Comparison of ENCODE assay signal across 17 cellular contexts in genomic region chr4:37434469-37434868, GRCh38.
DNase-seq lines count a peak whose midpoint lies in the region; ATAC-seq, FAIRE-seq and TF ChIP-seq lines count a peak whose summit lies in the region.
"Had no signal": no experiment of that assay in that cellular context is flagged by ENCODE, and none has a peak within 500 bp of the region (broad histone marks: within the 10 kb centered on the region; RNA-seq: fewer than 3 reads in every experiment).

No MANE protein-coding gene starts in this region.

- no peak overlapping the region for H3K27ac ChIP-seq in RWPE1
- no peak overlapping the region for H3K27ac ChIP-seq in small intestine (ENCODE audit: low read depth in 1 of 2, low read length in 1 of 2)
- H3K27ac ChIP-seq: heart left ventricle had no signal

- ATAC-seq in GM18909 (IDR thresholded peaks at IDR 0.05; ENCODE audit: poor library complexity, unreplicated experiment) (no peak), GM21447 (IDR thresholded peaks at IDR 0.05; ENCODE audit: unreplicated experiment) (no peak)
- ATAC-seq: activated naive CD4-positive, alpha-beta T cell treated with anti-CD3 and anti-CD28 coated beads, Interleukin-2, amount 50 U/mL, for 72 hours; heart left ventricle; left ventricle myocardium superior had no signal

- peak; percentile 8 for DNase-seq in SIG-M5 treated with dmso at 0.1 percent for 504 hours (lab: John Stamatoyannopoulos, UW; ENCODE audit: unreplicated experiment)
- no peak for DNase-seq in SIG-M5 (lab: John Stamatoyannopoulos, UW)
- no peak for DNase-seq in RWPE1 (ENCODE audit: low spot score)
- peak; percentile 15 for DNase-seq in fibroblast of mammary gland (ENCODE audit: low read depth)
- DNase-seq in small intestine = peak; percentile 35
- no peak for DNase-seq in retina
- DNase-seq: activated CD8-positive, alpha-beta memory T cell treated with anti-CD3 and anti-CD28 coated beads for 24 hours; AML-193; effector CD8-positive, alpha-beta T cell; heart left ventricle; left ventricle myocardium superior; NCI-H2029 treated with DMSO at 0.1 percent for 48 hours; T1000 had no signal

- H3K4me1 ChIP-seq in small intestine (ENCODE audit: control insufficient read depth in 2 of 2, insufficient read depth in 1 of 2, low read depth in 1 of 2, low read length in 1 of 2) = peaks cover under 1 to 5% of the 10 kb centered on the region in 2 donors
- H3K4me1 ChIP-seq: heart left ventricle had no signal

- no peaks in the 10 kb centered on the region for H3K9me3 ChIP-seq in small intestine (ENCODE audit: control insufficient read depth, low read depth)
- H3K9me3 ChIP-seq: heart left ventricle had no signal

- H3K36me3 ChIP-seq in small intestine (ENCODE audit: control insufficient read depth in 2 of 2, insufficient read depth in 2 of 2, low read length in 2 of 2) = no peaks in the 10 kb centered on the region
- H3K36me3 ChIP-seq: heart left ventricle had no signal

- WGBS in small intestine, 3 donors = 11 to 38% (median 16%) methylated on average over 3 of the region's 3 CpGs

- H3K4me3 ChIP-seq in fibroblast of mammary gland (ENCODE audit: control insufficient read depth, low read depth, low read length) (no peak overlapping the region), small intestine (ENCODE audit: low read depth in 1 of 2, low read length in 2 of 2) (no peak overlapping the region)
- H3K4me3 ChIP-seq: heart left ventricle had no signal

- H3K27me3 ChIP-seq in small intestine (ENCODE audit: control insufficient read depth in 2 of 2, insufficient read depth in 2 of 2, low read length in 2 of 2) = no peaks in the 10 kb centered on the region

- no peak for FAIRE-seq in small intestine (lab: Jason Lieb, UNC)
- FAIRE-seq: GM18507 had no signal

- POLR2A ChIA-PET in RWPE1 (lab: Yijun Ruan, JAX; ENCODE audit: low non-redundant PET) = interaction anchor here (0.6 kb wide), 1 partner anchor 273 kb away, joined by 3 read pairs; no protein-coding TSS in a partner anchor

- CTCF ChIA-PET in RWPE1 (lab: Yijun Ruan, JAX) = interaction anchor here (0.6 to 1.8 kb wide), 7 partner anchors 19 to 359 kb away, joined by 3 to 7 read pairs (median 3); a partner anchor contains a TSS

- peak; percentile 9; the same call in 1 of the 2 replicates for TF ChIP-seq CTCF in RWPE1 (conservative IDR thresholded peaks at IDR 0.05; ENCODE audit: low read depth)
- no peak for TF ChIP-seq CTCF in fibroblast of mammary gland (conservative IDR thresholded peaks at IDR 0.05; ENCODE audit: control insufficient read depth, insufficient read depth, low read depth, low read length)

Comparison
In these comparisons a context has a peak if more than half of its experiments do, and no peak if none do; other contexts are left out.
1. DNase-seq: peak in SIG-M5 treated with dmso at 0.1 percent for 504 hours (single experiment), fibroblast of mammary gland (single experiment) and small intestine (single experiment); none in SIG-M5 (single experiment), RWPE1 (single experiment) and retina (single experiment).